ENCODE assay signal across 21 cellular contexts in the genomic region with DNA sequence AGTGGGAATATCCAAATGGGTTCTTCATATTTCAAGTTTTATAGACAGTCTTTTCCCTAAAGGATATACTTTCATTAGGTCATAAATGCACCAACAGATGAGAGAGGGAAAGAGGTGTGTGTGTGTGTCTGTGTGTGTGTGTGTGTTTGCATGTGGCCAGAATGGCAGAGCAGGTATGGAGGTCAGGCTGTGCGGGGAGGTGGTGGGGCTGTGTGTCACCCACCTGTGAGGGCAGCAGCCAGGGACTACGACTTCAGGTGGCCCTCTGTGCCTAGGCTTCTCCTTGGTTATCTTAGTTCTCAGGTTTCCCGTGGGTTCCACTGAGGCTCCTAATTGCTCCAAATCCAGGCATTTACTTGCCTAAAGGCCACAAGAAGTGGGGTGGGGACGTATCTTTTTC. TPM values are rescaled to one million over a fixed set of nuclear protein-coding genes. Genes with fewer than 3 reads are reported as not detected.
"Had no signal": no experiment of that assay in that cellular context is flagged by ENCODE, and none has a peak within 500 bp of the region (broad histone marks: within the 10 kb centered on the region; RNA-seq: fewer than 3 reads in every experiment).

No MANE protein-coding gene starts in this region.

- H3K27ac ChIP-seq: brain microvascular endothelial cell, colonic mucosa, neutrophil, pancreas, SK-N-MC, thyroid gland, vagina, WERI-Rb-1 had no signal

- H3K4me3 Mint-ChIP-seq: activated naive CD8-positive, alpha-beta T cell treated with anti-CD3 and anti-CD28 coated beads, Interleukin-2, amount 10 ng/mL, durations not matched to agents 7 days and 5 days; central memory CD8-positive, alpha-beta T cell; memory B cell; natural killer cell; stimulated activated naive B cell treated with anti-CD40 and anti-IgM and Interleukin-4, amounts not matched to agents 10 μg/mL and 1 μg/mL and 100 μg/mL, for 72 hours; T-cell had no signal

- H3K4me3 ChIP-seq: colonic mucosa, gastroesophageal sphincter, pancreas, SK-N-MC, thyroid gland, vagina had no signal

- H3K4me1 ChIP-seq: colonic mucosa, pancreas had no signal

- H3K27ac Mint-ChIP-seq: activated naive CD8-positive, alpha-beta T cell treated with anti-CD3 and anti-CD28 coated beads, Interleukin-2, amount 10 ng/mL, durations not matched to agents 7 days and 5 days; activated T-helper 2 cell treated with anti-CD3 and anti-CD28 coated beads, Interferon-gamma antibody, Interleukin-2, Interleukin-4, amounts not matched to agents 10 μg/mL and 5 μg/mL and 100 μg/mL, durations not matched to agents 14 hours and 24 hours and 36 hours; natural killer cell; T-cell had no signal

- ATAC-seq: gastroesophageal sphincter; heart left ventricle; natural killer cell; pancreas; stimulated activated naive B cell treated with anti-CD40 and anti-IgM and Interleukin-4, amounts not matched to agents 10 μg/mL and 1 μg/mL and 100 μg/mL, for 72 hours; T-cell had no signal

- DNase-seq: activated CD4-positive, alpha-beta T cell treated with anti-CD3 and anti-CD28 coated beads for 1 hour; activated naive CD4-positive, alpha-beta T cell treated with Interleukin-2 at 50 U/mL for 16 hours; activated naive CD8-positive, alpha-beta T cell treated with anti-CD3 and anti-CD28 coated beads, Interleukin-2, amount 10 ng/mL, durations not matched to agents 7 days and 5 days; activated T-cell treated with anti-CD3 and anti-CD28 coated beads for 4 hours; amygdala; brain microvascular endothelial cell; colonic mucosa; heart left ventricle; natural killer cell; pancreas; stimulated activated naive B cell treated with anti-CD40 and anti-IgM and Interleukin-4, amounts not matched to agents 10 μg/mL and 1 μg/mL and 100 μg/mL, for 72 hours; T-cell; thyroid gland; WERI-Rb-1 had no signal

- H3K36me3 Mint-ChIP-seq: T-cell had no signal

- H3K36me3 ChIP-seq: brain microvascular endothelial cell, colonic mucosa, neutrophil, pancreas, thyroid gland, vagina, WERI-Rb-1 had no signal

- H3K9me3 ChIP-seq: colonic mucosa, gastroesophageal sphincter, heart left ventricle, neutrophil, pancreas, thyroid gland, vagina had no signal

- H3K9me3 Mint-ChIP-seq: activated T-helper 2 cell treated with anti-CD3 and anti-CD28 coated beads, Interferon-gamma antibody, Interleukin-2, Interleukin-4, amounts not matched to agents 10 μg/mL and 5 μg/mL and 100 μg/mL, durations not matched to agents 14 hours and 24 hours and 36 hours; central memory CD8-positive, alpha-beta T cell had no signal

RNA-seq across cellular contexts. Expression of a gene that starts 14.6 kb away (rescaled TPM):
- total RNA-seq: activated naive CD8-positive, alpha-beta T cell treated with anti-CD3 and anti-CD28 coated beads, Interleukin-2, amount 10 ng/mL, durations not matched to agents 7 days and 5 days; activated T-helper 2 cell treated with anti-CD3 and anti-CD28 coated beads, Interferon-gamma antibody, Interleukin-2, Interleukin-4, amounts not matched to agents 10 μg/mL and 5 μg/mL and 100 μg/mL, durations not matched to agents 14 hours and 24 hours and 36 hours; natural killer cell; T-cell had no signal
